24 cellular contexts compared by ENCODE assay signal in genomic region chr14:31403707-31404106, GRCh38. TPM values are rescaled to one million over a fixed set of nuclear protein-coding genes. Genes with fewer than 3 reads are reported as not detected.
DNase-seq lines count a peak whose midpoint lies in the region; ATAC-seq, FAIRE-seq and TF ChIP-seq lines count a peak whose summit lies in the region.
"Had no signal": no experiment of that assay in that cellular context is flagged by ENCODE, and none has a peak within 500 bp of the region (broad histone marks: within the 10 kb centered on the region; RNA-seq: fewer than 3 reads in every experiment).

No MANE protein-coding gene starts in this region.

- intact Hi-C loops in IMR-90 (cut with micrococcal nuclease) (no loop called here), K562 (cut with micrococcal nuclease) (no loop called here)

- dilution Hi-C loops in IMR-90 (cut with HindIII; ENCODE audit: low sequenced_read_pairs, unreplicated experiment), result no loop called here

- CTCF ChIA-PET in A549 (lab: Yijun Ruan, JAX), result interaction anchor here (1.1 kb wide), 1 partner anchor 8 kb away, joined by 3 read pairs; no protein-coding TSS in a partner anchor
- CTCF ChIA-PET in IMR-90 (lab: Yijun Ruan, JAX), result no interaction called here
- CTCF ChIA-PET in K562 (lab: Yijun Ruan, JAX; ENCODE audit: low intra/inter-chr PET ratio), result no interaction called here

- H3K18ac ChIP-seq in IMR-90 (ENCODE audit: low read depth, low read length), result no peak overlapping the region

- no peak overlapping the region for H3K9ac ChIP-seq in IMR-90 (ENCODE audit: low read depth, low read length)
- no peak overlapping the region for H3K9ac ChIP-seq in K562 (ENCODE audit: insufficient read depth in 1 of 2, low read depth in 2 of 2, low read length in 2 of 2)
- H3K9ac ChIP-seq: BLaER1 had no signal

- no peak overlapping the region for H2BK5ac ChIP-seq in IMR-90 (ENCODE audit: low read depth, low read length, poor library complexity, severe bottlenecking)

- no peak overlapping the region for H3K56ac ChIP-seq in IMR-90 (ENCODE audit: extremely low read depth, insufficient read depth, low read length)

- H3K4me2 ChIP-seq in A549 (no peak overlapping the region), IMR-90 (ENCODE audit: low read depth, low read length) (no peak overlapping the region), K562 (ENCODE audit: insufficient read depth, low read length) (no peak overlapping the region)
- H3K4me2 ChIP-seq: BLaER1 had no signal

- no peak overlapping the region for H4K8ac ChIP-seq in IMR-90 (ENCODE audit: low read depth in 2 of 2, low read length in 2 of 2)

- H3K27ac ChIP-seq in A549 (no peak overlapping the region), IMR-90 (ENCODE audit: insufficient read depth, low read length) (no peak overlapping the region), K562 (ENCODE audit: extremely low read depth, low read depth, low read length) (no peak overlapping the region)
- H3K27ac ChIP-seq: BLaER1 had no signal

- peaks cover 7% of the 10 kb centered on the region for H3K36me3 ChIP-seq in IMR-90 (ENCODE audit: control insufficient read depth, insufficient read depth, low read length)
- H3K36me3 ChIP-seq in K562 (ENCODE audit: control insufficient read depth, insufficient read depth, low read length), result peaks cover 22% of the 10 kb centered on the region; the same call in 2 of the 3 replicates
- H3K36me3 ChIP-seq: BLaER1 had no signal

- H3K9me3 ChIP-seq in A549 (no peaks in the 10 kb centered on the region), IMR-90 (ENCODE audit: control insufficient read depth, insufficient read depth, low read length) (no peaks in the 10 kb centered on the region), K562 (replicated peaks; ENCODE audit: control insufficient read depth, insufficient read depth, low read depth, low read length) (no peaks in the 10 kb centered on the region)
- H3K9me3 ChIP-seq: BE2C, BLaER1 had no signal

- no peak overlapping the region for H3K14ac ChIP-seq in IMR-90 (replicated peaks; ENCODE audit: low read depth, low read length)

- ATAC-seq in A549 (no peak), IMR-90 (ENCODE audit: low read depth) (no peak), K562 (no peak), GM18868 (IDR thresholded peaks at IDR 0.05; ENCODE audit: unreplicated experiment) (no peak), GM18519 (IDR thresholded peaks at IDR 0.05; ENCODE audit: low FRiP score, unreplicated experiment) (no peak)
- ATAC-seq: GM12878 had no signal

- TF ChIP-seq POLR2A in A549 (IDR thresholded peaks at IDR 0.05; ENCODE audit: low read length) (no peak), IMR-90 (IDR thresholded peaks at IDR 0.05; ENCODE audit: low read depth, low read length) (no peak), K562 (conservative IDR thresholded peaks at IDR 0.05) (no peak)

- no peak overlapping the region for H4K91ac ChIP-seq in IMR-90 (ENCODE audit: insufficient read depth, low read depth, low read length)

- H2BK20ac ChIP-seq in IMR-90 (ENCODE audit: low read depth, low read length), result no peak overlapping the region

- H2BK15ac ChIP-seq in IMR-90 (ENCODE audit: low read depth, low read length), result no peak overlapping the region

- H3K27me3 ChIP-seq in IMR-90 (ENCODE audit: control insufficient read depth, insufficient read depth, low read length), result no peaks in the 10 kb centered on the region
- no peaks in the 10 kb centered on the region for H3K27me3 ChIP-seq in K562 (ENCODE audit: control insufficient read depth in 2 of 2, insufficient read depth in 2 of 2, low read length in 2 of 2)
- H3K27me3 ChIP-seq: BE2C, BLaER1 had no signal

- H3K4me1 ChIP-seq in A549 (no peaks in the 10 kb centered on the region), IMR-90 (ENCODE audit: control insufficient read depth, insufficient read depth, low read length) (no peaks in the 10 kb centered on the region), K562 (replicated peaks in 1 of 2; ENCODE audit: control insufficient read depth in 2 of 2, insufficient read depth in 2 of 2, low read length in 2 of 2) (peaks cover 0 to 3% of the 10 kb centered on the region in 2 experiments; a peak in 3 of 5 replicates)
- H3K4me1 ChIP-seq: BLaER1 had no signal

- no peak overlapping the region for H4K5ac ChIP-seq in IMR-90 (ENCODE audit: low read depth, low read length)

- POLR2A ChIA-PET in A549 (lab: Yijun Ruan, JAX) (no interaction called here), IMR-90 (lab: Charles Lee; ENCODE audit: unreplicated experiment) (no interaction called here), K562 (lab: Yijun Ruan, JAX) (interaction anchor here (1.2 kb wide), 1 partner anchor 16 kb away, joined by 3 read pairs; no protein-coding TSS in a partner anchor)

- no peak overlapping the region for H3K23ac ChIP-seq in IMR-90 (ENCODE audit: low read depth, low read length)

- H2BK120ac ChIP-seq in IMR-90 (ENCODE audit: low read depth, low read length), result no peak overlapping the region

- H2AK5ac ChIP-seq in IMR-90 (ENCODE audit: low read depth, low read length), result no peak overlapping the region

- TF ChIP-seq EP300 in A549 (IDR thresholded peaks at IDR 0.05), result no peak
- no peak for TF ChIP-seq EP300 in K562 (IDR thresholded peaks at IDR 0.05; ENCODE audit: low read length)

- peaks cover 10% of the 10 kb centered on the region for H3K79me2 ChIP-seq in K562 (ENCODE audit: control insufficient read depth, insufficient read depth, low read length)

- BruUV-seq in IMR-90 (replicated peaks; lab: Mats Ljungman, UMichigan) (no TSS peak), K562 (replicated peaks; lab: Mats Ljungman, UMichigan) (no TSS peak)

- TF ChIP-seq CTCF in A549 (IDR thresholded peaks at IDR 0.05), result no peak
- TF ChIP-seq CTCF in IMR-90 (conservative IDR thresholded peaks at IDR 0.05; ENCODE audit: low read depth, low read length), result no peak
- TF ChIP-seq CTCF in K562 (IDR thresholded peaks at IDR 0.05 in 2 of 3, conservative IDR thresholded peaks at IDR 0.05 in 1 of 3; ENCODE audit: insufficient read depth in 2 of 3, low read depth in 1 of 3, low read length in 3 of 3), result no peak

- H2AFZ ChIP-seq in IMR-90 (replicated peaks; ENCODE audit: low read length, poor library complexity), result no peak overlapping the region
- no peak overlapping the region for H2AFZ ChIP-seq in K562 (ENCODE audit: low read depth, low read length)

- H4K20me1 ChIP-seq in IMR-90 (ENCODE audit: insufficient read depth, low read length) (no peaks in the 10 kb centered on the region), K562 (replicated peaks; ENCODE audit: control insufficient read depth, insufficient read depth, low read length) (no peaks in the 10 kb centered on the region; the same call in 1 of the 2 replicates)
- H4K20me1 ChIP-seq: BLaER1 had no signal

- in situ Hi-C loops in IMR-90 (cut with MboI; ENCODE audit: low sequenced_read_pairs), result no loop called here
- in situ Hi-C loops in K562 (cut with MboI), result no loop called here

- DNase-seq in A549 (ENCODE audit: low read depth in 1 of 2, low spot score in 1 of 2) (no peak), GM18507 (ENCODE audit: extremely low spot score, insufficient read length, low read depth) (no peak), IMR-90 (no peak), K562 (ENCODE audit: extremely low read depth in 1 of 4, low spot score in 3 of 4) (no peak), AG20443 (ENCODE audit: low spot score) (no peak)
- DNase-seq: 8988T; BE2C; C1 segment of cervical spinal cord; CD4-positive, alpha-beta memory T cell; CD4-positive, CD25-positive, alpha-beta regulatory T cell; CD8-positive, alpha-beta memory T cell; COR-L47; DMS 273 treated with DMSO at 0.1 percent for 48 hours; DMS153; DMS53; DMS79; DND-41; EL; GDM1 had no signal

- no peak for TF ChIP-seq RAD21 in A549 (conservative IDR thresholded peaks at IDR 0.05 in 1 of 2, IDR thresholded peaks at IDR 0.05 in 1 of 2)
- TF ChIP-seq RAD21 in IMR-90 (IDR thresholded peaks at IDR 0.05; ENCODE audit: low read length), result no peak
- TF ChIP-seq RAD21 in K562 (CRISPR knock-in tag; conservative IDR thresholded peaks at IDR 0.05 in 1 of 2, IDR thresholded peaks at IDR 0.05 in 1 of 2), result no peak

- WGBS in A549 (ENCODE audit: missing lambda C conversion rate), result 95% methylated on average over 3 of the region's 3 CpGs
- WGBS in IMR-90 (ENCODE audit: extremely low coverage in 2 of 2, insufficient read length in 1 of 2), 2 experiments, result no CpG with 5 or more reads among the region's 3 CpGs
- 89% methylated on average over 3 of the region's 3 CpGs for WGBS in K562 (ENCODE audit: insufficient coverage, low coverage, missing lambda C conversion rate)

- H3K4ac ChIP-seq in IMR-90 (ENCODE audit: low read depth, low read length), result no peak overlapping the region

- peaks cover 9% of the 10 kb centered on the region; the same call in 1 of the 2 replicates for H3K9me1 ChIP-seq in IMR-90 (ENCODE audit: insufficient read depth, low read length)
- H3K9me1 ChIP-seq in K562 (ENCODE audit: control insufficient read depth, insufficient read depth, low read length), result no peaks in the 10 kb centered on the region

- no peak overlapping the region for H2AK9ac ChIP-seq in IMR-90 (replicated peaks; ENCODE audit: low read depth, low read length, poor library complexity)

- H3K79me1 ChIP-seq in IMR-90 (ENCODE audit: low read depth in 1 of 2, low read length in 2 of 2), result peaks cover 23 to 26% of the 10 kb centered on the region in 2 experiments

- FAIRE-seq in A549 (lab: Jason Lieb, UNC), result no peak
- FAIRE-seq in GM18507 (lab: Jason Lieb, UNC), result peak; percentile 5
- no peak for FAIRE-seq in K562 (lab: Jason Lieb, UNC)
- FAIRE-seq: GM12878, GM12892 had no signal

- H3K4me3 ChIP-seq in A549 (no peak overlapping the region), IMR-90 (ENCODE audit: insufficient read depth, low read depth, low read length) (no peak overlapping the region), K562 (no peak overlapping the region)
- H3K4me3 ChIP-seq: BLaER1, GM12878 had no signal

RNA-seq across cellular contexts. Expression of gene HEATR5A, which starts 16.6 kb away (rescaled TPM):
- polyA plus RNA-seq in A549 (2011; rRNA removed), result 47.1 and 49.5 TPM in 2 replicates
- polyA plus RNA-seq in A549 (2012; cell fraction: cytosol; rRNA removed), result 8.8 and 9.1 TPM in 2 replicates
- 7.0 and 9.4 TPM in 2 replicates for polyA plus RNA-seq in A549 (2012; cell fraction: nucleus; rRNA removed)
- 23.4 to 29.5 TPM (median 25.3 TPM) in 3 replicates for polyA plus RNA-seq in A549 (2017; fragmentation: RNase III; extraction: RNeasy Plus Mini Kit Qiagen cat#74134 plus additional on column Dnase treatment)
- polyA minus RNA-seq in A549 (2011; rRNA and poly(A)+ RNA removed), result 54.6 and 56.2 TPM in 2 replicates
- 46.4 and 48.9 TPM in 2 replicates for total RNA-seq in IMR-90 (2012; rRNA removed)
- polyA plus RNA-seq in IMR-90 (2012; rRNA removed), result 12.6 and 14.0 TPM in 2 replicates
- 3.5 and 4.5 TPM in 2 replicates for polyA plus RNA-seq in IMR-90 (2012; cell fraction: cytosol; rRNA removed)
- polyA plus RNA-seq in IMR-90 (2012; cell fraction: nucleus; rRNA removed; ENCODE audit: low replicate concordance), result 4.7 and 17.4 TPM in 2 replicates
- 26.1 and 62.8 TPM in 2 replicates for total RNA-seq in K562 (2011; cell fraction: chromatin; rRNA removed; ENCODE audit: low replicate concordance)
- 15.3 and 18.7 TPM in 2 replicates for total RNA-seq in K562 (2011; cell fraction: nucleolus; rRNA removed)
- total RNA-seq in K562 (2011; cell fraction: nucleoplasm; rRNA removed), result 28.0 and 32.4 TPM in 2 replicates
- 8.1 and 8.4 TPM in 2 replicates for total RNA-seq in K562 (2014; rRNA removed)
- 27.7 and 30.4 TPM in 2 replicates for total RNA-seq in K562 (2014; rRNA removed; fragmentation: Illumina TruSeq; extraction: Trizol)
- total RNA-seq in K562 (2015; rRNA removed; fragmentation: Illumina TruSeq; extraction: Trizol), result 17.5 and 19.3 TPM in 2 replicates
- total RNA-seq in K562 (2021), result 18.7 and 23.0 TPM in 2 replicates
- polyA plus RNA-seq in K562 (2011; rRNA removed), result 18.4 and 23.6 TPM in 2 replicates
- polyA plus RNA-seq in K562 (2011; cell fraction: cytosol; rRNA removed), result 6.1 and 10.2 TPM in 2 replicates
- polyA plus RNA-seq in K562 (2011; cell fraction: nucleus; rRNA removed), result 7.7 and 8.5 TPM in 2 replicates
- polyA plus RNA-seq in K562 (2012), result 8.8 and 19.2 TPM in 2 replicates
- polyA plus RNA-seq in K562 (2014; fragmentation: Illumina TruSeq; extraction: Trizol), result 12.3 and 14.9 TPM in 2 replicates
- 10 to 100 TPM; 46.4 to 50.9 TPM for polyA plus RNA-seq in K562 (2014; fragmentation: Nextera tagmentation; extraction: Ambion mirVana)
- 8.0 and 10.8 TPM in 2 replicates for polyA plus RNA-seq in K562 (2014; rRNA removed)
- polyA minus RNA-seq in K562 (2011; rRNA and poly(A)+ RNA removed), result 37.7 and 39.8 TPM in 2 replicates
- 9.1 and 10.8 TPM in 2 replicates for polyA minus RNA-seq in K562 (2011; cell fraction: cytosol; rRNA and poly(A)+ RNA removed)
- 13.2 and 27.7 TPM in 2 replicates for polyA minus RNA-seq in K562 (2011; cell fraction: nucleus; rRNA and poly(A)+ RNA removed)

RNA-seq across cellular contexts. Expression of gene DTD2, which starts 53.6 kb away (rescaled TPM):
- polyA plus RNA-seq in A549 (2011; rRNA removed), result 26.3 and 39.5 TPM in 2 replicates
- 17.5 and 23.6 TPM in 2 replicates for polyA plus RNA-seq in A549 (2012; cell fraction: cytosol; rRNA removed)
- polyA plus RNA-seq in A549 (2012; cell fraction: nucleus; rRNA removed), result 14.6 and 14.9 TPM in 2 replicates
- polyA plus RNA-seq in A549 (2017; fragmentation: RNase III; extraction: RNeasy Plus Mini Kit Qiagen cat#74134 plus additional on column Dnase treatment), result 24.9 to 29.6 TPM (median 28.5 TPM) in 3 replicates
- polyA minus RNA-seq in A549 (2011; rRNA and poly(A)+ RNA removed), result 11.7 and 11.9 TPM in 2 replicates
- 24.9 and 46.1 TPM in 2 replicates for total RNA-seq in IMR-90 (2012; rRNA removed)
- 13.4 and 16.9 TPM in 2 replicates for polyA plus RNA-seq in IMR-90 (2012; rRNA removed)
- 8.7 and 16.7 TPM in 2 replicates for polyA plus RNA-seq in IMR-90 (2012; cell fraction: cytosol; rRNA removed)
- 5.2 and 8.1 TPM in 2 replicates for polyA plus RNA-seq in IMR-90 (2012; cell fraction: nucleus; rRNA removed; ENCODE audit: low replicate concordance)
- 4.3 and 9.8 TPM in 2 replicates for total RNA-seq in K562 (2011; cell fraction: chromatin; rRNA removed; ENCODE audit: low replicate concordance)
- total RNA-seq in K562 (2011; cell fraction: nucleolus; rRNA removed), result 8.8 and 10.3 TPM in 2 replicates
- 9.5 and 18.9 TPM in 2 replicates for total RNA-seq in K562 (2011; cell fraction: nucleoplasm; rRNA removed)
- 24.1 and 30.5 TPM in 2 replicates for total RNA-seq in K562 (2014; rRNA removed)
- total RNA-seq in K562 (2014; rRNA removed; fragmentation: Illumina TruSeq; extraction: Trizol), result 16.7 and 17.9 TPM in 2 replicates
- 17.0 and 18.2 TPM in 2 replicates for total RNA-seq in K562 (2015; rRNA removed; fragmentation: Illumina TruSeq; extraction: Trizol)
- total RNA-seq in K562 (2021), result 15.2 and 16.6 TPM in 2 replicates
- polyA plus RNA-seq in K562 (2011; rRNA removed), result 9.8 and 13.4 TPM in 2 replicates
- 15.2 and 20.1 TPM in 2 replicates for polyA plus RNA-seq in K562 (2011; cell fraction: cytosol; rRNA removed)
- 3.4 and 5.6 TPM in 2 replicates for polyA plus RNA-seq in K562 (2011; cell fraction: nucleus; rRNA removed)
- 8.2 and 12.3 TPM in 2 replicates for polyA plus RNA-seq in K562 (2012)
- 13.4 and 15.4 TPM in 2 replicates for polyA plus RNA-seq in K562 (2014; fragmentation: Illumina TruSeq; extraction: Trizol)
- 1 to 10 TPM; 3.8 to 4.8 TPM for polyA plus RNA-seq in K562 (2014; fragmentation: Nextera tagmentation; extraction: Ambion mirVana)
- 16.0 and 19.4 TPM in 2 replicates for polyA plus RNA-seq in K562 (2014; rRNA removed)
- polyA minus RNA-seq in K562 (2011; rRNA and poly(A)+ RNA removed), result 18.4 and 23.4 TPM in 2 replicates
- polyA minus RNA-seq in K562 (2011; cell fraction: cytosol; rRNA and poly(A)+ RNA removed), result 8.7 and 14.1 TPM in 2 replicates
- polyA minus RNA-seq in K562 (2011; cell fraction: nucleus; rRNA and poly(A)+ RNA removed), result 9.3 and 12.3 TPM in 2 replicates

Comparison
In these comparisons a context has a peak if more than half of its experiments do, and no peak if none do; other contexts are left out.
1. Of the 35 proteins assayed by ChIP-seq in both K562 and A549: peak only in K562: none; only in A549: MAFK; in both: none; in neither: 34.